9 cellular contexts compared by ENCODE assay signal in the genomic region with DNA sequence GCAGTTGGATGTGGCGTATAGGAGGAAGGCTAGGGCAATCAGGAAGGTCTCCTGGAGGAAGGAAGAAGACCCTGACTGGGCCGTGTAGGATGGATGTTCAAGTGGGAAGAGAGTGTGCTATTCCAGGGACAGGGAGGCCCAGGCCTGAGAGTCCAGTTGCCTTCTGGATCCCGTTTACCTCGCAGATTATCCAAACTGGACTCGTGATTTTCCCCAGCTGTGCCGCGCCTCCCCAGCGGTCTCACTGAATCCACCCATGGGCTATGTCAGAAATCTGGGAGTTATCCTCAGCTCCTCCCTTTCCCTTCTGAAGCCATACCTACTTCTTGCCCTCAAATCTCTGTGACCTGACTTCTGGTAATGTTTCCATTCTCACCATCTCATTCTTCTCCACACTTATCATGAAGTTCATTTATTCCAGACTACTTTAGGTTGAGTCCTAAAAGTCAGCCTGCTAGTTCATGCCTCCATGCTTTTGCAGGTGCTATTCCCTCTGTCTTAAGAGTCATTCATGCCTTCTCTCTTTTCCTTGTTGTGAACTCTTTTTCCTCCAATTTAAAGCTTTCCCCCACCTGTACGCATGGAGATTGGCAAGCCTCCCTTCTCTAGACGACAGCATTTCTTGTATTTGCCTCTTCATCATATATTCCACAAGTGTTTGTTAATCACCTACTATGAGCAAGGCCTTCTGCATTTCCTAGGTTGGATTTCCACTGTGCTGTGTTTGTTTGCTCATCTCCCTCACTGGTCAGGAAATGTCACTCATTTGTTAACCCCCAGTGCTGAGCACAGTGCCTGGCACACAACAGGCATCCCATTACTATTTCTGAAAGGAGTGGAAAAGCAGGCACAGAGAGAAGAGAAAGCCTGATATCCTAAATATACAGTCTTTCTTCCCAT. TPM values are rescaled to one million over a fixed set of nuclear protein-coding genes. Genes with fewer than 3 reads are reported as not detected.
DNase-seq lines count a peak whose midpoint lies in the region; ATAC-seq, FAIRE-seq and TF ChIP-seq lines count a peak whose summit lies in the region.
"Had no signal": no experiment of that assay in that cellular context is flagged by ENCODE, and none has a peak within 500 bp of the region (broad histone marks: within the 10 kb centered on the region; RNA-seq: fewer than 3 reads in every experiment).

No MANE protein-coding gene starts in this region.

- no peaks in the 10 kb centered on the region for H3K9me3 ChIP-seq in A549
- H3K9me3 ChIP-seq in IMR-90 (ENCODE audit: control insufficient read depth, insufficient read depth, low read length), result no peaks in the 10 kb centered on the region
- H3K9me3 ChIP-seq in mesodermal cell (ENCODE audit: control insufficient read depth, low read length), result no peaks in the 10 kb centered on the region

- peaks cover 38% of the 10 kb centered on the region for H3K9me1 ChIP-seq in IMR-90 (ENCODE audit: insufficient read depth, low read length)

- H3K4me2 ChIP-seq in A549 (peak overlapping the region; percentile 95), IMR-90 (ENCODE audit: low read depth, low read length) (peak overlapping the region; percentile 95)

- H3K4me3 ChIP-seq in A549, result peak overlapping the region; percentile 97
- H3K4me3 ChIP-seq in IMR-90 (ENCODE audit: insufficient read depth, low read depth, low read length), result peak overlapping the region; percentile 60
- H3K4me3 ChIP-seq in dorsolateral prefrontal cortex, result peak overlapping the region; percentile 62 to 100 (median 93)
- H3K4me3 ChIP-seq in mesodermal cell (ENCODE audit: extremely low read depth, insufficient read depth, low read length, poor library complexity, severe bottlenecking), result peak overlapping the region; percentile 93

- no peaks in the 10 kb centered on the region for H3K9me3 Mint-ChIP-seq in stimulated activated memory B cell treated with anti-CD40 and anti-IgM and Interleukin-4, amounts not matched to agents 10 μg/mL and 1 μg/mL and 100 μg/mL, for 72 hours

- H3K18ac ChIP-seq in IMR-90 (ENCODE audit: low read depth, low read length), result peak overlapping the region; percentile 84

- no peak for FAIRE-seq in A549 (lab: Jason Lieb, UNC)

- peak overlapping the region; percentile 94 for H4K91ac ChIP-seq in IMR-90 (ENCODE audit: insufficient read depth, low read depth, low read length)

- dilution Hi-C loops in IMR-90 (cut with HindIII; ENCODE audit: low sequenced_read_pairs, unreplicated experiment), result no loop called here

- peak overlapping the region; percentile 98 for H3K4ac ChIP-seq in IMR-90 (ENCODE audit: low read depth, low read length)

- peak overlapping the region; percentile 98 for H3K14ac ChIP-seq in IMR-90 (replicated peaks; ENCODE audit: low read depth, low read length)

- H3K27me3 ChIP-seq in IMR-90 (ENCODE audit: control insufficient read depth, insufficient read depth, low read length) (no peaks in the 10 kb centered on the region), dorsolateral prefrontal cortex (no peaks in the 10 kb centered on the region)

- peak overlapping the region; percentile 88 for H2BK15ac ChIP-seq in IMR-90 (ENCODE audit: low read depth, low read length)

- peak overlapping the region; percentile 85 for H3K9ac ChIP-seq in IMR-90 (ENCODE audit: low read depth, low read length)

- H2AK9ac ChIP-seq in IMR-90 (replicated peaks; ENCODE audit: low read depth, low read length, poor library complexity), result peak overlapping the region; percentile 90

- POLR2A ChIA-PET in A549 (lab: Yijun Ruan, JAX), result interaction anchor here (0.6 to 1.2 kb wide), 5 partner anchors 10 to 105 kb away, joined by 3 to 4 read pairs (median 3); a partner anchor contains a TSS
- POLR2A ChIA-PET in IMR-90 (lab: Charles Lee; ENCODE audit: unreplicated experiment), result interaction anchor here (0.6 to 1.2 kb wide), 2 partner anchors 56 to 102 kb away, joined by 3 read pairs; no protein-coding TSS in a partner anchor

- intact Hi-C loops in IMR-90 (cut with micrococcal nuclease) (loop anchor here (5.0 kb wide), 1 partner anchor 51 kb away; no protein-coding TSS in a partner anchor), dorsolateral prefrontal cortex (cut with DNase I) (loop anchor here in 1 of 2 donors (5.0 to 10.0 kb wide), 2 partner anchors 46 to 449 kb away; no protein-coding TSS in a partner anchor)

- peaks cover 22% of the 10 kb centered on the region for H3K4me1 Mint-ChIP-seq in stimulated activated memory B cell treated with anti-CD40 and anti-IgM and Interleukin-4, amounts not matched to agents 10 μg/mL and 1 μg/mL and 100 μg/mL, for 72 hours

- WGBS in A549 (ENCODE audit: missing lambda C conversion rate), result 27% methylated on average over 10 of the region's 10 CpGs
- WGBS in IMR-90 (ENCODE audit: extremely low coverage in 2 of 2, insufficient read length in 1 of 2), 2 experiments, result 27% methylated on average over 7 of the region's 10 CpGs; no CpG with 5 or more reads in 1 of the 2 experiments
- 53 to 62% methylated on average over 8 to 10 of the region's 10 CpGs for WGBS in mesodermal cell (ENCODE audit: insufficient coverage in 2 of 2), 2 experiments

- no peaks in the 10 kb centered on the region for H3K36me3 ChIP-seq in IMR-90 (ENCODE audit: control insufficient read depth, insufficient read depth, low read length)
- H3K36me3 ChIP-seq in mesodermal cell (ENCODE audit: control insufficient read depth, insufficient read depth, low read length), result peaks cover 20% of the 10 kb centered on the region

- no peaks in the 10 kb centered on the region for H3K27me3 Mint-ChIP-seq in stimulated activated memory B cell treated with anti-CD40 and anti-IgM and Interleukin-4, amounts not matched to agents 10 μg/mL and 1 μg/mL and 100 μg/mL, for 72 hours

- peak in 1 of 2 experiments; percentile 21; a peak in 4 of 6 replicates for ATAC-seq in A549
- ATAC-seq in IMR-90 (ENCODE audit: low read depth), result no peak; the same call in 1 of the 2 replicates
- ATAC-seq in stimulated activated memory B cell treated with anti-CD40 and anti-IgM and Interleukin-4, amounts not matched to agents 10 μg/mL and 1 μg/mL and 100 μg/mL, for 72 hours, result no peak
- no peak for ATAC-seq in GM19467 (IDR thresholded peaks at IDR 0.05; ENCODE audit: unreplicated experiment)
- no peak for ATAC-seq in HG03139 (IDR thresholded peaks at IDR 0.05; ENCODE audit: unreplicated experiment)
- ATAC-seq in HG03460 (IDR thresholded peaks at IDR 0.05; ENCODE audit: unreplicated experiment), result no peak

- peak overlapping the region; percentile 93 to 95 for H4K8ac ChIP-seq in IMR-90 (ENCODE audit: low read depth in 2 of 2, low read length in 2 of 2)

- CTCF ChIA-PET in A549 (lab: Yijun Ruan, JAX) (interaction anchor here (0.8 to 2.5 kb wide), 11 partner anchors 8 to 177 kb away, joined by 3 to 9 read pairs (median 4); no protein-coding TSS in a partner anchor), IMR-90 (lab: Yijun Ruan, JAX) (interaction anchor here (1.2 kb wide), 1 partner anchor 177 kb away, joined by 3 read pairs; no protein-coding TSS in a partner anchor)

- H3K79me1 ChIP-seq in IMR-90 (ENCODE audit: low read depth in 1 of 2, low read length in 2 of 2), result peaks cover 31 to 78% of the 10 kb centered on the region in 2 experiments

- H3K4me1 ChIP-seq in A549, result peaks cover 37% of the 10 kb centered on the region
- peaks cover 34% of the 10 kb centered on the region for H3K4me1 ChIP-seq in IMR-90 (ENCODE audit: control insufficient read depth, insufficient read depth, low read length)
- H3K4me1 ChIP-seq in mesodermal cell (ENCODE audit: control insufficient read depth, insufficient read depth, low read length, poor library complexity, severe bottlenecking), result peaks cover 35% of the 10 kb centered on the region

- H3K23ac ChIP-seq in IMR-90 (ENCODE audit: low read depth, low read length), result peak overlapping the region; percentile 66

- peak in 1 of 2 experiments; percentile 35 for DNase-seq in A549 (ENCODE audit: low read depth in 1 of 2, low spot score in 1 of 2)
- DNase-seq in IMR-90, result peak; percentile 41
- peak in 2 of 10 donors; percentile 25 to 39 for DNase-seq in dorsolateral prefrontal cortex
- DNase-seq: NCI-H446 treated with DMSO at 0.1 percent for 48 hours had no signal

- TF ChIP-seq POLR2A in A549 (IDR thresholded peaks at IDR 0.05; ENCODE audit: low read length), result no peak
- TF ChIP-seq POLR2A in IMR-90 (IDR thresholded peaks at IDR 0.05; ENCODE audit: low read depth, low read length), result no peak

- peak overlapping the region; percentile 88 for H2AFZ ChIP-seq in IMR-90 (replicated peaks; ENCODE audit: low read length, poor library complexity)

- peak overlapping the region; percentile 97 to 99 for H3K27ac ChIP-seq in A549
- H3K27ac ChIP-seq in IMR-90 (ENCODE audit: insufficient read depth, low read length), result peak overlapping the region; percentile 89
- peak overlapping the region; percentile 66 to 100 (median 97) for H3K27ac ChIP-seq in dorsolateral prefrontal cortex
- H3K27ac ChIP-seq in mesodermal cell (ENCODE audit: low read depth, low read length, severe bottlenecking), result peak overlapping the region; percentile 99

- peak overlapping the region; percentile 75 for H2BK5ac ChIP-seq in IMR-90 (ENCODE audit: low read depth, low read length, poor library complexity, severe bottlenecking)

- no peak for TF ChIP-seq EP300 in A549 (IDR thresholded peaks at IDR 0.05)

- no peak overlapping the region for H3K27ac Mint-ChIP-seq in stimulated activated memory B cell treated with anti-CD40 and anti-IgM and Interleukin-4, amounts not matched to agents 10 μg/mL and 1 μg/mL and 100 μg/mL, for 72 hours

- BruUV-seq in IMR-90 (replicated peaks; lab: Mats Ljungman, UMichigan), result TSS peak; percentile 68

- H3K4me3 Mint-ChIP-seq in stimulated activated memory B cell treated with anti-CD40 and anti-IgM and Interleukin-4, amounts not matched to agents 10 μg/mL and 1 μg/mL and 100 μg/mL, for 72 hours, result no peak overlapping the region

- in situ Hi-C loops in IMR-90 (cut with MboI; ENCODE audit: low sequenced_read_pairs), result loop anchor here (25.0 kb wide), 1 partner anchor 511 kb away; no protein-coding TSS in a partner anchor

- peak overlapping the region; percentile 62 for H2BK120ac ChIP-seq in IMR-90 (ENCODE audit: low read depth, low read length)

- peak overlapping the region; percentile 43; the same call in 1 of the 2 replicates for H2BK20ac ChIP-seq in IMR-90 (ENCODE audit: low read depth, low read length)

- no peak for TF ChIP-seq RAD21 in A549 (conservative IDR thresholded peaks at IDR 0.05 in 1 of 2, IDR thresholded peaks at IDR 0.05 in 1 of 2)
- TF ChIP-seq RAD21 in IMR-90 (IDR thresholded peaks at IDR 0.05; ENCODE audit: low read length), result no peak

- H4K5ac ChIP-seq in IMR-90 (ENCODE audit: low read depth, low read length), result peak overlapping the region; percentile 81

- H4K20me1 ChIP-seq in IMR-90 (ENCODE audit: insufficient read depth, low read length), result peaks cover 4% of the 10 kb centered on the region; the same call in 1 of the 2 replicates

- TF ChIP-seq CTCF in A549 (IDR thresholded peaks at IDR 0.05), result no peak
- no peak for TF ChIP-seq CTCF in IMR-90 (conservative IDR thresholded peaks at IDR 0.05; ENCODE audit: low read depth, low read length)
- no peak for TF ChIP-seq CTCF in dorsolateral prefrontal cortex (IDR thresholded peaks at IDR 0.05 in 54 of 56, conservative IDR thresholded peaks at IDR 0.05 in 2 of 56; ENCODE audit: low read depth in 1 of 56, partially characterized antibody in 56 of 56)

- peaks cover 5% of the 10 kb centered on the region for H3K36me3 Mint-ChIP-seq in stimulated activated memory B cell treated with anti-CD40 and anti-IgM and Interleukin-4, amounts not matched to agents 10 μg/mL and 1 μg/mL and 100 μg/mL, for 72 hours

- peak overlapping the region; percentile 92 for H2AK5ac ChIP-seq in IMR-90 (ENCODE audit: low read depth, low read length)

- peak overlapping the region; percentile 61 for H3K56ac ChIP-seq in IMR-90 (ENCODE audit: extremely low read depth, insufficient read depth, low read length)

RNA-seq across cellular contexts. Expression of a gene that starts 2.7 kb away (rescaled TPM):
- polyA plus RNA-seq in A549 (2011; rRNA removed) (0.53 and 0.58 TPM in 2 replicates), A549 (2017; fragmentation: RNase III; extraction: RNeasy Plus Mini Kit Qiagen cat#74134 plus additional on column Dnase treatment) (0.35 to 0.51 TPM (median 0.39 TPM) in 3 replicates), IMR-90 (2012; rRNA removed) (1.3 TPM in 2 replicates)
- polyA plus RNA-seq in A549 (2012; cell fraction: cytosol; rRNA removed), result 0.40 and 0.47 TPM in 2 replicates
- 0.84 and 1.4 TPM in 2 replicates for polyA plus RNA-seq in A549 (2012; cell fraction: nucleus; rRNA removed)
- 0.34 TPM in 1 of 2 replicates, not detected in the other for polyA minus RNA-seq in A549 (2011; rRNA and poly(A)+ RNA removed)
- total RNA-seq in IMR-90 (2012; rRNA removed) (0.54 and 0.83 TPM in 2 replicates), dorsolateral prefrontal cortex (10 to 100 TPM in 118 of 120 experiments, 1 to 10 TPM in 2; 6.5 to 34.6 (median 21.2) TPM)
- 1.5 and 1.6 TPM in 2 replicates for polyA plus RNA-seq in IMR-90 (2012; cell fraction: cytosol; rRNA removed)
- 2.5 and 4.1 TPM in 2 replicates for polyA plus RNA-seq in IMR-90 (2012; cell fraction: nucleus; rRNA removed; ENCODE audit: low replicate concordance)
- 9.3 TPM for polyA plus RNA-seq in mesodermal cell (2013, experiment 1 of 2)
- polyA plus RNA-seq in mesodermal cell (2013, experiment 2 of 2), result 5.9 TPM
